Comparison of ENCODE assay signal across 13 cellular contexts in the genomic region with DNA sequence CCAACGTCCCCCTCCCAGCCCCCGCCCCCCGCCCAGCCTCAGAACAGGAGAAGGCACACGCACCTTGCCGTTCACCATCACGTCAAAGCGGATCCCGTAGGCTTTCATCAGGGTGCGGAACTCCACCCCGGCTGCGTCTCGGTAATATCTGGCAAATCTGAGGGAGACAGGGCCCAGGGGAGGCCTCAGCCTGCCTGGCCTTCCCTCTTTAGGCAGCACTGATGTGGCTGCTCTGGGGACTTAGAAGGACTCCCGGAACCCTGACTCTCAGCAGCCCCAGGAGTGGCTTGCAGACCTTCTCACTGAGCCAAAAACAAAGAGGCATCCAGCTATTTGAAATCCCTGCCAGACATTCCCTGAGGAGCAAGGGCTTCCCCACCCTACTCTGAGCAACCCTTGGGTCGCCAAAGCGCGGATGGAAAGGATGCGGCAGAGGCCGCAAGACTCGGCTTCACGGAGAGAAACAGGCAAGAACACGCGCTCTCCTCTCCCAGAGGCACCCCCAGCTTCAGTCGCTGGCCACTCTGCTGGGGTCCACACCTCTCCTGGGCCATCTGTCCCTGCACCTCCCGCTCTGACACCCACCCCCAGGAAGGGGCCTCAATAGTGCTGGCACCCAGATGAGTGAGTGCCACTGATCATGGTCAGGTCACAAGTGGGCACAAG. TPM values are rescaled to one million over a fixed set of nuclear protein-coding genes. Genes with fewer than 3 reads are reported as not detected.
DNase-seq lines count a peak whose midpoint lies in the region; ATAC-seq, FAIRE-seq and TF ChIP-seq lines count a peak whose summit lies in the region.
"Had no signal": no experiment of that assay in that cellular context is flagged by ENCODE, and none has a peak within 500 bp of the region (broad histone marks: within the 10 kb centered on the region; RNA-seq: fewer than 3 reads in every experiment).

No MANE protein-coding gene starts in this region.

- H2BK12ac ChIP-seq in H1 (ENCODE audit: low read depth, low read length), result no peak overlapping the region

- TF ChIP-seq POLR2A in H1 (IDR thresholded peaks at IDR 0.05; ENCODE audit: control extremely low read depth in 1 of 2, low read depth in 2 of 2, low read length in 2 of 2), result no peak

- H3K4me2 ChIP-seq in H1 (ENCODE audit: insufficient read depth in 1 of 2, low read depth in 2 of 2, low read length in 2 of 2), result no peak overlapping the region

- H4K5ac ChIP-seq in H1 (ENCODE audit: insufficient read length, low read depth, low read length), result no peak overlapping the region

- peaks cover 0 to 3% (median 0%) of the 10 kb centered on the region in 4 experiments; a peak in 3 of 7 replicates for H3K4me1 ChIP-seq in H1 (replicated peaks in 1 of 4; ENCODE audit: control insufficient read depth in 3 of 4, insufficient read depth in 4 of 4, low read length in 3 of 4)
- H3K4me1 ChIP-seq: adrenal gland had no signal

- no peaks in the 10 kb centered on the region for H3K23me2 ChIP-seq in H1 (ENCODE audit: low read depth, low read length)

- H3K79me2 ChIP-seq in H1 (ENCODE audit: control insufficient read depth in 1 of 2, insufficient read depth in 2 of 2, low read length in 2 of 2), result no peaks in the 10 kb centered on the region

- peak overlapping the region; percentile 7; the same call in 1 of the 2 replicates for H2BK5ac ChIP-seq in H1 (ENCODE audit: low read depth, low read length)

- H2BK20ac ChIP-seq in H1 (ENCODE audit: low read length), result no peak overlapping the region

- FAIRE-seq in H1 (lab: Jason Lieb, UNC), result no peak

- H3K4me3 ChIP-seq in GM12865 (ENCODE audit: low read depth, low read length) (no peak overlapping the region), H1 (ENCODE audit: extremely low read depth in 1 of 4, insufficient read depth in 2 of 4, low read depth in 3 of 4, low read length in 4 of 4) (no peak overlapping the region)
- H3K4me3 ChIP-seq: adrenal gland had no signal

- H4K20me1 ChIP-seq in H1 (replicated peaks in 1 of 2; ENCODE audit: control insufficient read depth in 1 of 2, insufficient read depth in 2 of 2, low read length in 2 of 2), result peaks cover 0 to 4% of the 10 kb centered on the region in 2 experiments

- POLR2A ChIA-PET in H1 (lab: Charles Lee; ENCODE audit: partially characterized antibody), result interaction anchor here (0.6 kb wide), 1 partner anchor 205 kb away, joined by 3 read pairs; a partner anchor contains a TSS

- H3K79me1 ChIP-seq in H1 (ENCODE audit: low read depth, low read length), result no peaks in the 10 kb centered on the region

- DNase-seq in GM12865 (ENCODE audit: low read depth) (peak; percentile 39), NCI-H1436 (lab: John Stamatoyannopoulos, UW) (peak; percentile 63), H1 (ENCODE audit: low read depth in 1 of 2, low spot score in 2 of 2) (peak in 1 of 2 experiments; percentile 52), retina (peak; percentile 54), NCI-H1930 (lab: John Stamatoyannopoulos, UW) (no peak)
- DNase-seq: activated CD8-positive, alpha-beta T cell treated with anti-CD3 and anti-CD28 coated beads for 36 hours; adrenal gland; CD8-positive, alpha-beta T cell; NCI-H524 treated with DMSO at 0.1 percent for 48 hours; PC-3; stimulated activated CD4-positive, alpha-beta T cell treated with anti-CD3 and anti-CD28 coated beads, Interleukin-15, amount 100 ng/mL, for 24 hours had no signal

- H4K91ac ChIP-seq in H1 (replicated peaks; ENCODE audit: insufficient read length, low read length), result no peak overlapping the region

- no peak for TF ChIP-seq EP300 in H1 (IDR thresholded peaks at IDR 0.05; ENCODE audit: borderline replicate concordance in 1 of 2, low read depth in 2 of 2, low read length in 2 of 2)

- H3K56ac ChIP-seq in H1 (replicated peaks; ENCODE audit: insufficient read length, low read depth, low read length), result no peak overlapping the region

- no peaks in the 10 kb centered on the region for H3K27me3 ChIP-seq in H1 (replicated peaks in 1 of 4; ENCODE audit: control insufficient read depth in 3 of 4, extremely low read depth in 1 of 4, insufficient read depth in 3 of 4, low read length in 3 of 4)

- TF ChIP-seq CTCF in GM12865 (IDR thresholded peaks at IDR 0.05; ENCODE audit: insufficient read depth, low read depth, low read length, missing control alignments) (no peak), H1 (IDR thresholded peaks at IDR 0.05; ENCODE audit: control extremely low read depth in 1 of 3, insufficient read depth in 1 of 3, low read depth in 1 of 3, low read length in 3 of 3) (no peak)

- H3K4ac ChIP-seq in H1 (replicated peaks; ENCODE audit: insufficient read length, low read depth, low read length), result no peak overlapping the region

- H2AFZ ChIP-seq in H1 (ENCODE audit: low read length), result 0 out of 2 replicates have a peak overlapping the region, but pooled peaks have one; percentile 14

- H3K9ac ChIP-seq in H1 (replicated peaks in 1 of 4; ENCODE audit: extremely low read depth in 1 of 4, low read depth in 3 of 4, low read length in 3 of 4), result no peak overlapping the region

- WGBS in H1 (ENCODE audit: extremely low coverage in 1 of 2, insufficient coverage in 1 of 2, insufficient read length in 1 of 2, insufficient replicate concordance in 2 of 2, low coverage in 1 of 2, low lambda C conversion rate in 2 of 2, missing lambda C conversion rate in 1 of 2), 2 experiments, result 77% methylated on average over 13 of the region's 24 CpGs; no CpG with 5 or more reads in 1 of the 2 experiments

- H4K8ac ChIP-seq in H1 (ENCODE audit: extremely low read depth, insufficient read depth, low read length), result no peak overlapping the region

- H3K18ac ChIP-seq in H1 (ENCODE audit: extremely low read depth, low read length), result no peak overlapping the region; the same call in 1 of the 2 replicates

- H2AK5ac ChIP-seq in H1 (ENCODE audit: low read depth, low read length), result no peak overlapping the region

- no peak overlapping the region for H3K27ac ChIP-seq in H1 (ENCODE audit: low read depth, low read length)
- H3K27ac ChIP-seq: adrenal gland had no signal

- no peak overlapping the region for H3K14ac ChIP-seq in H1 (ENCODE audit: insufficient read length)

- no peak overlapping the region for H3K23ac ChIP-seq in H1 (ENCODE audit: insufficient read length)

- TF ChIP-seq RAD21 in H1 (IDR thresholded peaks at IDR 0.05 in 1 of 2, conservative IDR thresholded peaks at IDR 0.05 in 1 of 2; ENCODE audit: low read depth in 2 of 2, low read length in 2 of 2), result no peak

- no peak for ATAC-seq in HG03135 (IDR thresholded peaks at IDR 0.05; ENCODE audit: unreplicated experiment)
- no peak for ATAC-seq in GM19324 (IDR thresholded peaks at IDR 0.05; ENCODE audit: low FRiP score, unreplicated experiment)
- ATAC-seq: activated CD8-positive, alpha-beta T cell treated with anti-CD3 and anti-CD28 coated beads for 36 hours; CD8-positive, alpha-beta T cell; PC-3 had no signal

- CTCF ChIA-PET in H1 (lab: Charles Lee; ENCODE audit: partially characterized antibody), result interaction anchor here (1.0 to 1.5 kb wide), 3 partner anchors 10 to 673 kb away, joined by 3 to 4 read pairs (median 3); no protein-coding TSS in a partner anchor

- H3K9me3 ChIP-seq in H1 (ENCODE audit: insufficient read depth in 2 of 2, low read depth in 1 of 2, low read length in 1 of 2), result no peaks in the 10 kb centered on the region
- H3K9me3 ChIP-seq: adrenal gland had no signal

- 0 out of 2 replicates have a peak overlapping the region, but pooled peaks have one; percentile 46 for H2BK15ac ChIP-seq in H1 (ENCODE audit: low read length)

- no peak overlapping the region for H2BK120ac ChIP-seq in H1 (replicated peaks; ENCODE audit: low read depth, low read length)

- H3K36me3 ChIP-seq in H1 (ENCODE audit: control insufficient read depth in 2 of 4, insufficient read depth in 4 of 4, low read length in 3 of 4), result no peaks in the 10 kb centered on the region
- H3K36me3 ChIP-seq: adrenal gland had no signal

RNA-seq across cellular contexts. Expression of a gene that starts 7.9 kb away (rescaled TPM):
- 15.5 and 15.6 TPM in 2 replicates for total RNA-seq in H1 (2021; fragmentation: NEBNext Ultra II Directional; extraction: Animal tissue kit (Norgen Biotek cat#: 25700))
- 12.0 and 14.2 TPM in 2 replicates for polyA plus RNA-seq in H1 (2011; rRNA removed)
- 11.7 TPM for polyA plus RNA-seq in H1 (2011; cell fraction: cytosol; rRNA removed)
- polyA plus RNA-seq in H1 (2011; cell fraction: nucleus; rRNA removed), result 16.5 TPM
- 12.6 to 18.3 TPM (median 15.5 TPM) in 4 replicates for polyA plus RNA-seq in H1 (2012, experiment 1 of 2)
- 17.0 TPM for polyA plus RNA-seq in H1 (2012, experiment 2 of 2)
- polyA plus RNA-seq in H1 (2013, experiment 1 of 2), result 9.6 TPM
- polyA plus RNA-seq in H1 (2013, experiment 2 of 2), result 10.6 TPM
- polyA minus RNA-seq in H1 (2011; rRNA and poly(A)+ RNA removed), result 11.4 and 14.2 TPM in 2 replicates
- 6.0 TPM for polyA minus RNA-seq in H1 (2011; cell fraction: cytosol; rRNA and poly(A)+ RNA removed)
- 6.3 TPM for polyA minus RNA-seq in H1 (2011; cell fraction: nucleus; rRNA and poly(A)+ RNA removed)

RNA-seq across cellular contexts. Expression of a gene that starts 19.5 kb away (rescaled TPM):
- 81.5 and 86.5 TPM in 2 replicates for total RNA-seq in H1 (2021; fragmentation: NEBNext Ultra II Directional; extraction: Animal tissue kit (Norgen Biotek cat#: 25700))
- polyA plus RNA-seq in H1 (2011; rRNA removed), result 193 and 201 TPM in 2 replicates
- 142 TPM for polyA plus RNA-seq in H1 (2011; cell fraction: cytosol; rRNA removed)
- 66.9 TPM for polyA plus RNA-seq in H1 (2011; cell fraction: nucleus; rRNA removed)
- 63.1 to 87.1 TPM (median 69.6 TPM) in 4 replicates for polyA plus RNA-seq in H1 (2012, experiment 1 of 2)
- 188 TPM for polyA plus RNA-seq in H1 (2012, experiment 2 of 2)
- 195 TPM for polyA plus RNA-seq in H1 (2013, experiment 1 of 2)
- 204 TPM for polyA plus RNA-seq in H1 (2013, experiment 2 of 2)
- polyA minus RNA-seq in H1 (2011; rRNA and poly(A)+ RNA removed), result 7.8 and 11.7 TPM in 2 replicates
- 45.8 TPM for polyA minus RNA-seq in H1 (2011; cell fraction: cytosol; rRNA and poly(A)+ RNA removed)
- polyA minus RNA-seq in H1 (2011; cell fraction: nucleus; rRNA and poly(A)+ RNA removed), result 29.2 TPM

RNA-seq across cellular contexts. Expression of a gene that starts 19.7 kb away (rescaled TPM):
- 81.8 and 83.5 TPM in 2 replicates for total RNA-seq in H1 (2021; fragmentation: NEBNext Ultra II Directional; extraction: Animal tissue kit (Norgen Biotek cat#: 25700))
- 65.3 and 87.8 TPM in 2 replicates for polyA plus RNA-seq in H1 (2011; rRNA removed)
- polyA plus RNA-seq in H1 (2011; cell fraction: cytosol; rRNA removed), result 57.7 TPM
- polyA plus RNA-seq in H1 (2011; cell fraction: nucleus; rRNA removed), result 65.3 TPM
- polyA plus RNA-seq in H1 (2012, experiment 1 of 2), result 52.0 to 62.8 TPM (median 59.9 TPM) in 4 replicates
- 59.4 TPM for polyA plus RNA-seq in H1 (2012, experiment 2 of 2)
- polyA plus RNA-seq in H1 (2013, experiment 1 of 2), result 43.5 TPM
- polyA plus RNA-seq in H1 (2013, experiment 2 of 2), result 41.3 TPM
- polyA minus RNA-seq in H1 (2011; rRNA and poly(A)+ RNA removed), result 24.4 and 26.0 TPM in 2 replicates
- polyA minus RNA-seq in H1 (2011; cell fraction: cytosol; rRNA and poly(A)+ RNA removed), result 40.2 TPM
- 31.9 TPM for polyA minus RNA-seq in H1 (2011; cell fraction: nucleus; rRNA and poly(A)+ RNA removed)

RNA-seq across cellular contexts. Expression of a gene that starts 35.6 kb away (rescaled TPM):
- total RNA-seq in H1 (2021; fragmentation: NEBNext Ultra II Directional; extraction: Animal tissue kit (Norgen Biotek cat#: 25700)), result 29.4 and 29.5 TPM in 2 replicates
- polyA plus RNA-seq in H1 (2011; rRNA removed), result 7.8 and 12.0 TPM in 2 replicates
- polyA plus RNA-seq in H1 (2011; cell fraction: cytosol; rRNA removed), result 10.7 TPM
- polyA plus RNA-seq in H1 (2011; cell fraction: nucleus; rRNA removed), result 9.1 TPM
- polyA plus RNA-seq in H1 (2012, experiment 1 of 2), result 13.2 to 14.6 TPM (median 13.7 TPM) in 4 replicates
- polyA plus RNA-seq in H1 (2012, experiment 2 of 2), result 12.1 TPM
- polyA plus RNA-seq in H1 (2013, experiment 1 of 2), result 15.4 TPM
- polyA plus RNA-seq in H1 (2013, experiment 2 of 2), result 15.4 TPM
- polyA minus RNA-seq in H1 (2011; rRNA and poly(A)+ RNA removed), result 22.0 and 22.5 TPM in 2 replicates
- 20.5 TPM for polyA minus RNA-seq in H1 (2011; cell fraction: cytosol; rRNA and poly(A)+ RNA removed)
- polyA minus RNA-seq in H1 (2011; cell fraction: nucleus; rRNA and poly(A)+ RNA removed), result 18.7 TPM

RNA-seq across cellular contexts. Expression of a gene that starts 51.5 kb away (rescaled TPM):
- total RNA-seq in H1 (2021; fragmentation: NEBNext Ultra II Directional; extraction: Animal tissue kit (Norgen Biotek cat#: 25700)), result 12.9 and 16.4 TPM in 2 replicates
- polyA plus RNA-seq in H1 (2011; rRNA removed), result 11.6 and 13.1 TPM in 2 replicates
- 11.9 TPM for polyA plus RNA-seq in H1 (2011; cell fraction: cytosol; rRNA removed)
- 22.3 TPM for polyA plus RNA-seq in H1 (2011; cell fraction: nucleus; rRNA removed)
- 13.0 to 16.4 TPM (median 15.1 TPM) in 4 replicates for polyA plus RNA-seq in H1 (2012, experiment 1 of 2)
- polyA plus RNA-seq in H1 (2012, experiment 2 of 2), result 19.1 TPM
- 22.0 TPM for polyA plus RNA-seq in H1 (2013, experiment 1 of 2)
- polyA plus RNA-seq in H1 (2013, experiment 2 of 2), result 21.1 TPM
- polyA minus RNA-seq in H1 (2011; rRNA and poly(A)+ RNA removed), result 12.1 and 12.4 TPM in 2 replicates
- polyA minus RNA-seq in H1 (2011; cell fraction: cytosol; rRNA and poly(A)+ RNA removed), result 6.5 TPM
- 13.1 TPM for polyA minus RNA-seq in H1 (2011; cell fraction: nucleus; rRNA and poly(A)+ RNA removed)

Comparison
In these comparisons a context has a peak if more than half of its experiments do, and no peak if none do; other contexts are left out.
1. DNase-seq: peak in GM12865 (single experiment), NCI-H1436 (single experiment) and retina (single experiment); none in NCI-H1930 (0 of 2).